ENCODE assay signal across 29 cellular contexts in genomic region chr7:68478326-68478725, GRCh38.
"Had no signal": no experiment of that assay in that cellular context is flagged by ENCODE, and none has a peak within 500 bp of the region (broad histone marks: within the 10 kb centered on the region; RNA-seq: fewer than 3 reads in every experiment).

No MANE protein-coding gene starts in this region.

- H3K4me3 ChIP-seq: colonic mucosa, coronary artery, dorsolateral prefrontal cortex, esophagus muscularis mucosa, esophagus squamous epithelium, gastrocnemius medialis, gastroesophageal sphincter, heart left ventricle, heart right ventricle had no signal

- DNase-seq: colonic mucosa; cortex of kidney; dermis blood vessel endothelial cell; dorsolateral prefrontal cortex; effector CD4-positive, alpha-beta T cell; effector CD8-positive, alpha-beta T cell; effector memory CD4-positive, alpha-beta T cell; effector memory CD8-positive, alpha-beta T cell; endodermal cell; erythroblast; esophagus squamous epithelium; foreskin fibroblast; foreskin keratinocyte; foreskin melanocyte; gastrocnemius medialis; glutamatergic neuron; head of caudate nucleus; heart left ventricle; heart right ventricle had no signal

- ATAC-seq: effector memory CD8-positive, alpha-beta T cell; esophagus mucosa; foreskin keratinocyte; gastrocnemius medialis; gastroesophageal sphincter; heart left ventricle; heart right ventricle had no signal

- FAIRE-seq: colon, endometrium, endothelial cell of umbilical vein, frontal cortex had no signal

- H3K27ac ChIP-seq: colonic mucosa, coronary artery, dorsolateral prefrontal cortex, epithelial cell of prostate, esophagus muscularis mucosa, esophagus squamous epithelium, foreskin keratinocyte, gastrocnemius medialis, gastroesophageal sphincter, heart left ventricle, heart right ventricle had no signal

- H3K27me3 ChIP-seq: colonic mucosa, esophagus muscularis mucosa, foreskin keratinocyte, gastrocnemius medialis had no signal

- H3K27ac Mint-ChIP-seq: dendritic cell treated with granulocyte-macrophage colony-stimulating factor and Interleukin-4, amounts not matched to agents 40 ng/mL and 50 ng/mL, for 4 days; effector memory CD8-positive, alpha-beta T cell; endodermal cell had no signal

- H3K4me3 Mint-ChIP-seq: dendritic cell treated with granulocyte-macrophage colony-stimulating factor and Interleukin-4, amounts not matched to agents 40 ng/mL and 50 ng/mL, for 4 days; effector memory CD8-positive, alpha-beta T cell; endodermal cell had no signal

- H3K36me3 ChIP-seq: colonic mucosa, esophagus muscularis mucosa, esophagus squamous epithelium, gastrocnemius medialis, gastroesophageal sphincter, heart left ventricle, heart right ventricle had no signal

- H3K9me3 ChIP-seq: colonic mucosa, esophagus muscularis mucosa, esophagus squamous epithelium, gastrocnemius medialis, gastroesophageal sphincter, heart left ventricle, heart right ventricle had no signal

- H3K27me3 Mint-ChIP-seq: dendritic cell treated with granulocyte-macrophage colony-stimulating factor and Interleukin-4, amounts not matched to agents 40 ng/mL and 50 ng/mL, for 4 days; effector memory CD8-positive, alpha-beta T cell had no signal

- H3K4me1 ChIP-seq: colonic mucosa, esophagus muscularis mucosa, esophagus squamous epithelium, foreskin keratinocyte, gastrocnemius medialis, gastroesophageal sphincter, heart left ventricle, heart right ventricle had no signal
